In genomic region chr5:88729476-88730182, GRCh38 we compare ENCODE assay signal across 8 cellular contexts.
A peak's percentile ranks its signal among the peaks of the same experiment; 100 is the strongest.
DNase-seq lines count a peak whose midpoint lies in the region; ATAC-seq lines count a peak whose summit lies in the region.

No MANE protein-coding gene starts in this region.

- peak; percentile 34 for ATAC-seq in GM18867 (IDR thresholded peaks at IDR 0.05; ENCODE audit: unreplicated experiment)
- peak; percentile 39 for ATAC-seq in HG03520 (IDR thresholded peaks at IDR 0.05; ENCODE audit: unreplicated experiment)

- DNase-seq in AG08396 (ENCODE audit: low spot score) (peak; percentile 52), NCI-H526 treated with DMSO at 0.1 percent for 48 hours (lab: John Stamatoyannopoulos, UW) (peak; percentile 63), midbrain (lab: John Stamatoyannopoulos, UW) (peak; percentile 87)
- peak; percentile 37 for DNase-seq in activated CD4-positive, alpha-beta T cell treated with anti-CD3 and anti-CD28 coated beads, Interleukin-2, amount 50 U/mL, for 1 hour
- peak; percentile 23 for DNase-seq in effector CD8-positive, alpha-beta T cell (lab: John Stamatoyannopoulos, UW)
- peak; percentile 20 to 39 for DNase-seq in stimulated activated CD8-positive, alpha-beta memory T cell treated with anti-CD3 and anti-CD28 coated beads, Interleukin-7, amount 100 ng/mL, for 4 hours (ENCODE audit: low read depth in 2 of 2)

Comparison
In these comparisons a context has a peak if more than half of its experiments do, and no peak if none do; other contexts are left out.
1. Peak in every context shown above with its lines: DNase-seq and ATAC-seq.
2. DNase-seq: peak in every context shown above with its lines; median percentile 87 in midbrain; 63 in NCI-H526 treated with DMSO at 0.1 percent for 48 hours; 52 in AG08396; 37 in activated CD4-positive, alpha-beta T cell treated with anti-CD3 and anti-CD28 coated beads, Interleukin-2, amount 50 U/mL, for 1 hour; 30 in stimulated activated CD8-positive, alpha-beta memory T cell treated with anti-CD3 and anti-CD28 coated beads, Interleukin-7, amount 100 ng/mL, for 4 hours; 23 in effector CD8-positive, alpha-beta T cell.